In the genomic region with DNA sequence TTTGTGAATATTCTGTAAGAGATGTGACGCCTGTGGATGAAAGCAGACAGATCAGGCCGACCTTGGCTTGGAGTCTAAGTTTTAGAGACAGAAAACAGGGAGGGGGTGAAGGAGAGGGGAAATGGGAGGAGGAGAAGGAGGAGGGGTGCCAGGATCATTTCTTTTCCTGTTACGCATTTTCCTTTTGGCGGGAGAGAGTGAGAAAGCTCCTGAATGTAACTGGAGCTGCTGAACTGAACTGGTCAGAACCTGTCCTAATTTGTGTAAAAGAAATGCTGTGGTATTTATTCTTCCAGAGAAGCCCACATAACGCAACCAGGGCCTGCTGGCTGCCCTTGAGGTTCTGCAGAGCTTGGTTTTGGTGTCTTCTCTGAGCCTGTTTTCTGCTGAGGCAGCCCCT, we compare ENCODE assay signal across 1 cellular context.
TF ChIP-seq lines count a peak whose summit lies in the region.

No MANE protein-coding gene starts in this region.

TF ChIP-seq in HepG2, 621 proteins besides CTCF, POLR2A, EP300 and RAD21:
- TF ChIP-seq, protein P1, sequence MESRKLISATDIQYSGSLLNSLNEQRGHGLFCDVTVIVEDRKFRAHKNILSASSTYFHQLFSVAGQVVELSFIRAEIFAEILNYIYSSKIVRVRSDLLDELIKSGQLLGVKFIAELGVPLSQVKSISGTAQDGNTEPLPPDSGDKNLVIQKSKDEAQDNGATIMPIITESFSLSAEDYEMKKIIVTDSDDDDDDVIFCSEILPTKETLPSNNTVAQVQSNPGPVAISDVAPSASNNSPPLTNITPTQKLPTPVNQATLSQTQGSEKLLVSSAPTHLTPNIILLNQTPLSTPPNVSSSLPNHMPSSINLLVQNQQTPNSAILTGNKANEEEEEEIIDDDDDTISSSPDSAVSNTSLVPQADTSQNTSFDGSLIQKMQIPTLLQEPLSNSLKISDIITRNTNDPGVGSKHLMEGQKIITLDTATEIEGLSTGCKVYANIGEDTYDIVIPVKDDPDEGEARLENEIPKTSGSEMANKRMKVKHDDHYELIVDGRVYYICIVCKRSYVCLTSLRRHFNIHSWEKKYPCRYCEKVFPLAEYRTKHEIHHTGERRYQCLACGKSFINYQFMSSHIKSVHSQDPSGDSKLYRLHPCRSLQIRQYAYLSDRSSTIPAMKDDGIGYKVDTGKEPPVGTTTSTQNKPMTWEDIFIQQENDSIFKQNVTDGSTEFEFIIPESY (CRISPR knock-in tag; IDR thresholded peaks at IDR 0.05) = peak; percentile 60
- no peak for TF ChIP-seq HMGA1 (CRISPR knock-in tag; conservative IDR thresholded peaks at IDR 0.05)
- TF ChIP-seq PCBP2 (optimal IDR thresholded peaks at IDR 0.05; ENCODE audit: low read depth, low read length, poor library complexity, severe bottlenecking) = peak; percentile 78
- no peak for TF ChIP-seq ZNF619 (CRISPR knock-in tag; IDR thresholded peaks at IDR 0.05)
- TF ChIP-seq, protein P2, sequence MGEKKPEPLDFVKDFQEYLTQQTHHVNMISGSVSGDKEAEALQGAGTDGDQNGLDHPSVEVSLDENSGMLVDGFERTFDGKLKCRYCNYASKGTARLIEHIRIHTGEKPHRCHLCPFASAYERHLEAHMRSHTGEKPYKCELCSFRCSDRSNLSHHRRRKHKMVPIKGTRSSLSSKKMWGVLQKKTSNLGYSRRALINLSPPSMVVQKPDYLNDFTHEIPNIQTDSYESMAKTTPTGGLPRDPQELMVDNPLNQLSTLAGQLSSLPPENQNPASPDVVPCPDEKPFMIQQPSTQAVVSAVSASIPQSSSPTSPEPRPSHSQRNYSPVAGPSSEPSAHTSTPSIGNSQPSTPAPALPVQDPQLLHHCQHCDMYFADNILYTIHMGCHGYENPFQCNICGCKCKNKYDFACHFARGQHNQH (CRISPR knock-in tag; IDR thresholded peaks at IDR 0.05) = 0 out of 2 replicates have a peak, but pooled peaks have one; percentile 26
- 0 out of 4 replicates have a peak, but pooled peaks of 1 of the 2 experiments have one; percentile 3 for TF ChIP-seq MAFK (conservative IDR thresholded peaks at IDR 0.05 in 1 of 2, IDR thresholded peaks at IDR 0.05 in 1 of 2; ENCODE audit: low read length in 2 of 2)
